In genomic region chr1:155968670-155969069, GRCh38 we compare ENCODE assay signal across 9 cellular contexts. TPM values are rescaled to one million over a fixed set of nuclear protein-coding genes. Genes with fewer than 3 reads are reported as not detected.
DNase-seq lines count a peak whose midpoint lies in the region; ATAC-seq and TF ChIP-seq lines count a peak whose summit lies in the region.
"Had no signal": no experiment of that assay in that cellular context is flagged by ENCODE, and none has a peak within 500 bp of the region (broad histone marks: within the 10 kb centered on the region; RNA-seq: fewer than 3 reads in every experiment).

No MANE protein-coding gene starts in this region.

- CTCF ChIA-PET in SK-N-SH (lab: Yijun Ruan, JAX): interaction anchor here (0.8 to 1.8 kb wide), 3 partner anchors 10 to 98 kb away, joined by 5 to 6 read pairs (median 6); partner anchors contain the start of gene ARHGEF2

- intact Hi-C loops in left colon (cut with DNase I, micrococcal nuclease): no loop called here

- no peaks in the 10 kb centered on the region for H3K9me2 ChIP-seq in SK-N-SH

- TF ChIP-seq EP300 in SK-N-SH (IDR thresholded peaks at IDR 0.05; ENCODE audit: borderline replicate concordance in 1 of 2, low read depth in 1 of 2, low read length in 1 of 2): no peak

- H3F3A ChIP-seq in SK-N-SH (replicated peaks; ENCODE audit: insufficient read depth): peaks cover 22% of the 10 kb centered on the region

- H3K4me3 ChIP-seq in SK-N-SH (ENCODE audit: low read depth in 2 of 2, low read length in 1 of 2) (no peak overlapping the region), subcutaneous abdominal adipose tissue (ENCODE audit: low read depth in 1 of 5, low read length in 5 of 5) (peak overlapping the region in 3 of 5 donors; percentile 11 to 33 (median 31)), HAP-1 (no peak overlapping the region)

- H3K9ac ChIP-seq in SK-N-SH (no peak overlapping the region), subcutaneous abdominal adipose tissue (ENCODE audit: low read length in 5 of 5) (peak overlapping the region in 1 of 5 donors; percentile 57)

- H3K27ac ChIP-seq in SK-N-SH (ENCODE audit: low read depth in 2 of 2, low read length in 1 of 2): no peak overlapping the region
- peak overlapping the region; percentile 81 for H3K27ac ChIP-seq in subcutaneous abdominal adipose tissue (ENCODE audit: low read depth, low read length)

- H3K36me3 ChIP-seq in SK-N-SH (replicated peaks in 1 of 2; ENCODE audit: control insufficient read depth in 1 of 2, insufficient read depth in 2 of 2, low read length in 1 of 2) (peaks cover 37 to 38% of the 10 kb centered on the region in 2 experiments), subcutaneous abdominal adipose tissue (ENCODE audit: control insufficient read depth in 5 of 5, insufficient read depth in 5 of 5, low read length in 5 of 5) (peaks cover 3 to 70% (median 58%) of the 10 kb centered on the region in 5 donors), HAP-1 (replicated peaks) (peaks cover 36% of the 10 kb centered on the region)

- no peak for TF ChIP-seq RAD21 in SK-N-SH (IDR thresholded peaks at IDR 0.05; ENCODE audit: low read length)

- H3K4me1 ChIP-seq in SK-N-SH (ENCODE audit: control insufficient read depth in 1 of 2, insufficient read depth in 2 of 2, low read depth in 1 of 2, low read length in 1 of 2) (peaks cover 7 to 42% of the 10 kb centered on the region in 2 experiments; a peak in 3 of 4 replicates), subcutaneous abdominal adipose tissue (ENCODE audit: control insufficient read depth in 5 of 5, insufficient read depth in 5 of 5, low read length in 5 of 5) (peaks cover 35 to 85% (median 73%) of the 10 kb centered on the region in 5 donors), HAP-1 (no peaks in the 10 kb centered on the region)

- ATAC-seq in SK-N-SH treated with all-trans-retinoic acid at 6 μM for 48 hours (no peak), GM19328 (IDR thresholded peaks at IDR 0.05; ENCODE audit: unreplicated experiment) (no peak), left colon (no peak)

- no peaks in the 10 kb centered on the region for H3K27me3 ChIP-seq in SK-N-SH (ENCODE audit: insufficient read depth)
- no peaks in the 10 kb centered on the region for H3K27me3 ChIP-seq in subcutaneous abdominal adipose tissue (ENCODE audit: control insufficient read depth in 5 of 5, insufficient read depth in 4 of 5, low read length in 5 of 5)
- H3K27me3 ChIP-seq in HAP-1 (ENCODE audit: low read depth): no peaks in the 10 kb centered on the region

- POLR2A ChIA-PET in SK-N-SH (lab: Yijun Ruan, JAX): interaction anchor here (0.9 kb wide), 1 partner anchor 10 kb away, joined by 3 read pairs; the partner anchor contains the start of gene ARHGEF2

- no peak overlapping the region for H3K4me2 ChIP-seq in SK-N-SH

- 88% methylated on average over 2 of the region's 3 CpGs for WGBS in SK-N-SH (ENCODE audit: low lambda C conversion rate)

- peaks cover 69% of the 10 kb centered on the region for H4K20me1 ChIP-seq in SK-N-SH (ENCODE audit: insufficient read depth)

- in situ Hi-C loops in HAP-1 (cut with MboI; ENCODE audit: low sequenced_read_pairs): no loop called here

- peak; percentile 37 for DNase-seq in SK-N-SH
- DNase-seq in amygdala (lab: John Stamatoyannopoulos, UW): peak in 55 of 56 donors; percentile 35 to 95 (median 81)
- peak; percentile 68 for DNase-seq in left kidney (ENCODE audit: low read depth, low spot score)
- DNase-seq in HAP-1 (ENCODE audit: low spot score in 2 of 2): no peak
- no peak for DNase-seq in left colon

- peaks cover 81% of the 10 kb centered on the region for H3K79me2 ChIP-seq in SK-N-SH (ENCODE audit: insufficient read depth)

- H3K9me3 ChIP-seq in SK-N-SH: no peaks in the 10 kb centered on the region
- H3K9me3 ChIP-seq in subcutaneous abdominal adipose tissue (ENCODE audit: control insufficient read depth in 5 of 5, low read length in 5 of 5): no peaks in the 10 kb centered on the region
- H3K9me3 ChIP-seq in HAP-1: no peaks in the 10 kb centered on the region

- no peak overlapping the region for H2AFZ ChIP-seq in SK-N-SH (ENCODE audit: low read depth)

- no peak for TF ChIP-seq CTCF in SK-N-SH (IDR thresholded peaks at IDR 0.05)

TF ChIP-seq in SK-N-SH, 30 proteins besides CTCF, POLR2A, EP300 and RAD21:
- no peak for TF ChIP-seq YY1 (IDR thresholded peaks at IDR 0.05; ENCODE audit: low read depth)
- TF ChIP-seq POLR2AphosphoS5 (IDR thresholded peaks at IDR 0.05; ENCODE audit: low read depth, low read length): no peak
- TF ChIP-seq TAF1 (IDR thresholded peaks at IDR 0.05; ENCODE audit: borderline replicate concordance, low read depth, low read length): no peak
- no peak for TF ChIP-seq ELF1 (IDR thresholded peaks at IDR 0.05)
- TF ChIP-seq EZH2phosphoT487 (IDR thresholded peaks at IDR 0.05; ENCODE audit: borderline replicate concordance, low read depth): no peak
- TF ChIP-seq IRF3 (IDR thresholded peaks at IDR 0.05; ENCODE audit: low read depth, low read length): no peak
- TF ChIP-seq MEF2A (IDR thresholded peaks at IDR 0.05; ENCODE audit: borderline replicate concordance, low read depth): no peak
TF ChIP-seq in SK-N-SH: peak in this region for 0.

TF ChIP-seq in SK-N-SH treated with all-trans-retinoic acid at 6 μM for 48 hours, 23 proteins besides CTCF, POLR2A, EP300 and RAD21:
- TF ChIP-seq ESRRG (CRISPR knock-in tag; IDR thresholded peaks at IDR 0.05): no peak
- TF ChIP-seq ZFP3 (CRISPR knock-in tag; IDR thresholded peaks at IDR 0.05): no peak
TF ChIP-seq in SK-N-SH treated with all-trans-retinoic acid at 6 μM for 48 hours: peak in this region for 0.

RNA-seq across cellular contexts. Expression of gene ARHGEF2, which starts 9.7 kb away (rescaled TPM):
- polyA plus RNA-seq in SK-N-SH (2012; rRNA removed): 32.4 and 50.8 TPM in 2 replicates
- 36.5 and 37.6 TPM in 2 replicates for polyA plus RNA-seq in SK-N-SH (2012; cell fraction: cytosol; rRNA removed)
- 165 and 188 TPM in 2 replicates for polyA plus RNA-seq in SK-N-SH (2012; cell fraction: nucleus; rRNA removed)
- 100 to 1,000 TPM in 1 of 2 donors, 10 to 100 TPM in 1; 99.3 to 103 TPM for total RNA-seq in left colon

RNA-seq across cellular contexts. Expression of gene RXFP4, which starts 27.2 kb away (rescaled TPM):
- polyA plus RNA-seq in SK-N-SH (2012; rRNA removed): not detected in 2 replicates
- not detected in 2 replicates for polyA plus RNA-seq in SK-N-SH (2012; cell fraction: cytosol; rRNA removed)
- polyA plus RNA-seq in SK-N-SH (2012; cell fraction: nucleus; rRNA removed): not detected in 2 replicates
- total RNA-seq in left colon: 1 to 10 TPM; 5.2 to 5.6 TPM
- total RNA-seq: M059J had no signal

RNA-seq across cellular contexts. Expression of gene KHDC4, which starts 34.5 kb away (rescaled TPM):
- 43.1 and 94.4 TPM in 2 replicates for polyA plus RNA-seq in SK-N-SH (2012; rRNA removed)
- polyA plus RNA-seq in SK-N-SH (2012; cell fraction: cytosol; rRNA removed): 24.6 and 27.2 TPM in 2 replicates
- 176 and 362 TPM in 2 replicates for polyA plus RNA-seq in SK-N-SH (2012; cell fraction: nucleus; rRNA removed)
- total RNA-seq in left colon: 10 to 100 TPM; 45.6 to 54.1 TPM

RNA-seq across cellular contexts. Expression of gene SSR2, which starts 52.1 kb away (rescaled TPM):
- polyA plus RNA-seq in SK-N-SH (2012; rRNA removed): 1,136 and 1,763 TPM in 2 replicates
- polyA plus RNA-seq in SK-N-SH (2012; cell fraction: cytosol; rRNA removed): 1,047 and 1,419 TPM in 2 replicates
- 443 and 564 TPM in 2 replicates for polyA plus RNA-seq in SK-N-SH (2012; cell fraction: nucleus; rRNA removed)
- 100 to 1,000 TPM; 180 TPM for total RNA-seq in left colon

RNA-seq across cellular contexts. Expression of gene RIT1, which starts 57.5 kb away (rescaled TPM):
- 28.8 and 35.3 TPM in 2 replicates for polyA plus RNA-seq in SK-N-SH (2012; rRNA removed)
- 35.5 and 36.8 TPM in 2 replicates for polyA plus RNA-seq in SK-N-SH (2012; cell fraction: cytosol; rRNA removed)
- 18.0 and 29.0 TPM in 2 replicates for polyA plus RNA-seq in SK-N-SH (2012; cell fraction: nucleus; rRNA removed)
- 10 to 100 TPM; 21.5 to 26.3 TPM for total RNA-seq in left colon

Comparison
In these comparisons a context has a peak if more than half of its experiments do, and no peak if none do; other contexts are left out.
1. DNase-seq: peak in SK-N-SH (single experiment), amygdala (55 of 56) and left kidney (single experiment); none in HAP-1 (0 of 2) and left colon (0 of 2).
2. H3K4me3 ChIP-seq: peak in subcutaneous abdominal adipose tissue (3 of 5); none in SK-N-SH (0 of 2) and HAP-1 (single experiment).